Comparison of ENCODE assay signal across 1 cellular context in the genomic region with DNA sequence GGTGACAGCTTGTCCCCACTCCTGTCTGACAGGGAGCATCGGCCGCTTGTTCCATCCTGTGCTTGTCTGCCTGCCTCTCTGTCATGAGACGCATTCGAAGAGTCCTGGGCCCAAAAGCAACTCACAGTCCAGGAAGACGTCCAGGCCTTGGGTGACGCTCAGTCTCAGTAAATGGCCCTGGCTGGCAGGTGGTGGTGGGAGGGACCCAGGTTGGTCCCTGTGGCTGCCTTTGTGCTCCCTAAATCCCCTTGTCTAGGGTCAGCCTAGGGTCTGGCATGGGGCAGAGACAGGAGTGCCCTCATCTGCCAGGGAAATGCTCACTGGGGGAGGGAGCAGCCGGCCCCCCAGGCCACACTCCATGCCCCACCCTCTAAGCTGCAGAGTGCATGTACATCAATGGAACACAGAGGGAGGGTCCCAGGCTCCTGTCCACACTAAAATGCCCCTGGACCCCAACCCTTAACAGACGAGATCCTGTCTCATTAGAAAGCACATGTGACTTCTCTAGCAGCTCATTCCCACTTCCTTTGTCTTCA.
TF ChIP-seq lines count a peak whose summit lies in the region.

No MANE protein-coding gene starts in this region.

TF ChIP-seq in HEK293T, 16 proteins besides CTCF, POLR2A, EP300 and RAD21:
- TF ChIP-seq, protein P1, sequence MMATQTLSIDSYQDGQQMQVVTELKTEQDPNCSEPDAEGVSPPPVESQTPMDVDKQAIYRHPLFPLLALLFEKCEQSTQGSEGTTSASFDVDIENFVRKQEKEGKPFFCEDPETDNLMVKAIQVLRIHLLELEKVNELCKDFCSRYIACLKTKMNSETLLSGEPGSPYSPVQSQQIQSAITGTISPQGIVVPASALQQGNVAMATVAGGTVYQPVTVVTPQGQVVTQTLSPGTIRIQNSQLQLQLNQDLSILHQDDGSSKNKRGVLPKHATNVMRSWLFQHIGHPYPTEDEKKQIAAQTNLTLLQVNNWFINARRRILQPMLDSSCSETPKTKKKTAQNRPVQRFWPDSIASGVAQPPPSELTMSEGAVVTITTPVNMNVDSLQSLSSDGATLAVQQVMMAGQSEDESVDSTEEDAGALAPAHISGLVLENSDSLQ (IDR thresholded peaks at IDR 0.05), result no peak
TF ChIP-seq in HEK293T: peak in this region for 0.
